ENCODE assay signal across 8 cellular contexts in genomic region chr10:45972106-45972812, GRCh38.
DNase-seq lines count a peak whose midpoint lies in the region; ATAC-seq and TF ChIP-seq lines count a peak whose summit lies in the region.
"Not testable (repeated sequence)": the region's sequence is repeated elsewhere in the genome, so short reads cannot be mapped to it uniquely, and the experiment has no call there.

TSS of gene TIMM23 (plus strand) at chr10:45972489. CDS start at chr10:45972625, 136 bp downstream.

- POLR2A ChIA-PET in AG04449 (lab: Yijun Ruan, JAX): not testable (repeated sequence)

- peak; percentile 62 for ATAC-seq in GM18873 (IDR thresholded peaks at IDR 0.05; ENCODE audit: low FRiP score, unreplicated experiment)
- peak; percentile 60 for ATAC-seq in HG03135 (IDR thresholded peaks at IDR 0.05; ENCODE audit: unreplicated experiment)

- H3K4me3 ChIP-seq in AG04449 (ENCODE audit: low read depth, low read length) (peak within 1 kb of the TSS; percentile 70), cardiac fibroblast (replicated peaks in 1 of 2; ENCODE audit: low read depth in 2 of 2, low read length in 2 of 2) (peak within 1 kb of the TSS; percentile 69 to 71), skin epidermis (peak within 1 kb of the TSS; percentile 59 to 93 (median 81))

- DNase-seq in AG04449 (ENCODE audit: low read depth, low spot score) (peak; percentile 12), NCI-H345 (lab: John Stamatoyannopoulos, UW) (peak; percentile 78), cardiac fibroblast (ENCODE audit: low read depth in 2 of 2) (peak; percentile 84 to 88), iPS-NIHi7 (ENCODE audit: extremely low spot score) (peak; percentile 52)
- DNase-seq in activated CD4-positive, CD25-positive, alpha-beta regulatory T cell treated with anti-CD3 and anti-CD28 coated beads, Interleukin-2, amount 50 U/mL, for 16 hours (ENCODE audit: low read depth, low spot score): peak; percentile 88

- TF ChIP-seq CTCF in AG04449 (IDR thresholded peaks at IDR 0.05; ENCODE audit: insufficient read depth, low read length, missing control alignments); cardiac fibroblast (IDR thresholded peaks at IDR 0.05; ENCODE audit: low read depth, low read length): not testable (repeated sequence)

- H3K27ac ChIP-seq in skin epidermis: peak within 1 kb of the TSS in 20 of 21 experiments; percentile 47 to 89 (median 80)

- CTCF ChIA-PET in AG04449 (lab: Yijun Ruan, JAX): not testable (repeated sequence)

Comparison
In these comparisons a context has a peak if more than half of its experiments do, and no peak if none do; other contexts are left out.
1. Peak in every context shown above with its lines: DNase-seq, ATAC-seq, H3K4me3 ChIP-seq and H3K27ac ChIP-seq.
2. DNase-seq: peak in every context shown above with its lines; median percentile 88 in activated CD4-positive, CD25-positive, alpha-beta regulatory T cell treated with anti-CD3 and anti-CD28 coated beads, Interleukin-2, amount 50 U/mL, for 16 hours; 86 in cardiac fibroblast; 78 in NCI-H345; 52 in iPS-NIHi7; 12 in AG04449.